In genomic region chr9:37908698-37909186, GRCh38 we compare ENCODE assay signal across 1 cellular context.
A peak's percentile ranks its signal among the peaks of the same experiment; 100 is the strongest.
TF ChIP-seq lines count a peak whose summit lies in the region.

No MANE protein-coding gene starts in this region.

TF ChIP-seq in HepG2, 621 proteins besides CTCF, POLR2A, EP300 and RAD21 (continued from another document):
- no peak for TF ChIP-seq ZBTB40 (IDR thresholded peaks at IDR 0.05)
- no peak for TF ChIP-seq ZBTB40 (CRISPR knock-in tag; IDR thresholded peaks at IDR 0.05)
- peak; percentile 64 for TF ChIP-seq TCF7 (IDR thresholded peaks at IDR 0.05; ENCODE audit: low read depth)
- peak; percentile 57; the same call in 1 of the 2 replicates for TF ChIP-seq PRDM10 (CRISPR knock-in tag; IDR thresholded peaks at IDR 0.05; ENCODE audit: low read depth)
- TF ChIP-seq BHLHE40 (IDR thresholded peaks at IDR 0.05; ENCODE audit: low read length): 0 out of 2 replicates have a peak, but pooled peaks have one; percentile 6
- TF ChIP-seq ZNF674 (CRISPR knock-in tag; IDR thresholded peaks at IDR 0.05; ENCODE audit: low read depth): no peak
- TF ChIP-seq ZNF577 (CRISPR knock-in tag; IDR thresholded peaks at IDR 0.05; ENCODE audit: borderline replicate concordance, low read depth): no peak
- TF ChIP-seq ZNF510 (CRISPR knock-in tag; IDR thresholded peaks at IDR 0.05; ENCODE audit: low read depth): no peak
- TF ChIP-seq SMAD1 (CRISPR knock-in tag; IDR thresholded peaks at IDR 0.05; ENCODE audit: borderline replicate concordance, low read depth): no peak
